In genomic region chr20:3902041-3902440, GRCh38 we compare ENCODE assay signal across 12 cellular contexts. TPM values are rescaled to one million over a fixed set of nuclear protein-coding genes. Genes with fewer than 3 reads are reported as not detected.
DNase-seq lines count a peak whose midpoint lies in the region; ATAC-seq and TF ChIP-seq lines count a peak whose summit lies in the region.
"Had no signal": no experiment of that assay in that cellular context is flagged by ENCODE, and none has a peak within 500 bp of the region (broad histone marks: within the 10 kb centered on the region; RNA-seq: fewer than 3 reads in every experiment).

No MANE protein-coding gene starts in this region.

- H3K27me3 Mint-ChIP-seq in activated CD4-positive, alpha-beta T cell treated with anti-CD3 and anti-CD28 coated beads, Interleukin-2, amount 10 ng/mL, durations not matched to agents 24 days and 14 days = no peaks in the 10 kb centered on the region
- H3K27me3 Mint-ChIP-seq in immature natural killer cell (ENCODE audit: low read depth in 3 of 3) = peaks cover 0 to 7% (median 0%) of the 10 kb centered on the region in 3 donors
- H3K27me3 Mint-ChIP-seq in stimulated activated memory B cell treated with anti-CD40 and anti-IgM and Interleukin-4, amounts not matched to agents 10 μg/mL and 1 μg/mL and 100 μg/mL, for 72 hours = no peaks in the 10 kb centered on the region

- ATAC-seq in stimulated activated memory B cell treated with anti-CD40 and anti-IgM and Interleukin-4, amounts not matched to agents 10 μg/mL and 1 μg/mL and 100 μg/mL, for 72 hours = no peak
- no peak for ATAC-seq in activated CD4-positive, CD25-positive, alpha-beta regulatory T cell treated with anti-CD3 and anti-CD28 coated beads, Interleukin-2, amount 50 U/mL, for 24 hours
- ATAC-seq in GM19395 (IDR thresholded peaks at IDR 0.05; ENCODE audit: unreplicated experiment) = no peak

- peaks cover 47% of the 10 kb centered on the region for H3K4me1 Mint-ChIP-seq in activated CD4-positive, alpha-beta T cell treated with anti-CD3 and anti-CD28 coated beads, Interleukin-2, amount 10 ng/mL, durations not matched to agents 24 days and 14 days
- peaks cover 78 to 88% of the 10 kb centered on the region in 2 donors for H3K4me1 Mint-ChIP-seq in immature natural killer cell
- H3K4me1 Mint-ChIP-seq in stimulated activated memory B cell treated with anti-CD40 and anti-IgM and Interleukin-4, amounts not matched to agents 10 μg/mL and 1 μg/mL and 100 μg/mL, for 72 hours = peaks cover 82% of the 10 kb centered on the region

- no peak for TF ChIP-seq CTCF in WI38 (IDR thresholded peaks at IDR 0.05; ENCODE audit: low read depth, low read length)

- H3K4me3 ChIP-seq in WI38 (ENCODE audit: low read depth, low read length) = peak overlapping the region; percentile 27; the same call in 1 of the 2 replicates

- H3K4me3 Mint-ChIP-seq in activated CD4-positive, alpha-beta T cell treated with anti-CD3 and anti-CD28 coated beads, Interleukin-2, amount 10 ng/mL, durations not matched to agents 24 days and 14 days = no peak overlapping the region
- peak overlapping the region in 3 of 5 donors; percentile 35 to 66 (median 51) for H3K4me3 Mint-ChIP-seq in immature natural killer cell
- peak overlapping the region; percentile 17 for H3K4me3 Mint-ChIP-seq in stimulated activated memory B cell treated with anti-CD40 and anti-IgM and Interleukin-4, amounts not matched to agents 10 μg/mL and 1 μg/mL and 100 μg/mL, for 72 hours

- H3K36me3 Mint-ChIP-seq in activated CD4-positive, alpha-beta T cell treated with anti-CD3 and anti-CD28 coated beads, Interleukin-2, amount 10 ng/mL, durations not matched to agents 24 days and 14 days (ENCODE audit: low read depth) = peaks cover 4% of the 10 kb centered on the region
- H3K36me3 Mint-ChIP-seq in immature natural killer cell = no peaks in the 10 kb centered on the region
- H3K36me3 Mint-ChIP-seq in stimulated activated memory B cell treated with anti-CD40 and anti-IgM and Interleukin-4, amounts not matched to agents 10 μg/mL and 1 μg/mL and 100 μg/mL, for 72 hours = peaks cover 8% of the 10 kb centered on the region

- no peak for DNase-seq in activated CD4-positive, alpha-beta T cell treated with anti-CD3 and anti-CD28 coated beads, Interleukin-2, amount 10 ng/mL, durations not matched to agents 24 days and 14 days
- DNase-seq in activated CD4-positive, alpha-beta T cell treated with anti-CD3 and anti-CD28 coated beads for 1 hour = no peak
- no peak for DNase-seq in immature natural killer cell
- DNase-seq in cerebellar nuclear complex (lab: John Stamatoyannopoulos, UW) = no peak
- DNase-seq: activated CD4-positive, alpha-beta T cell treated with anti-CD3 and anti-CD28 coated beads for 4 hours; EL; NCI-H524 treated with DMSO at 0.1 percent for 48 hours; SHP77 treated with DMSO at 0.1 percent for 48 hours had no signal

- peak overlapping the region; percentile 21 for H3K27ac Mint-ChIP-seq in activated CD4-positive, alpha-beta T cell treated with anti-CD3 and anti-CD28 coated beads, Interleukin-2, amount 10 ng/mL, durations not matched to agents 24 days and 14 days
- peak overlapping the region in 5 of 6 donors; percentile 19 to 83 (median 46) for H3K27ac Mint-ChIP-seq in immature natural killer cell
- peak overlapping the region; percentile 51 for H3K27ac Mint-ChIP-seq in stimulated activated memory B cell treated with anti-CD40 and anti-IgM and Interleukin-4, amounts not matched to agents 10 μg/mL and 1 μg/mL and 100 μg/mL, for 72 hours

- no peaks in the 10 kb centered on the region for H3K9me3 Mint-ChIP-seq in activated CD4-positive, alpha-beta T cell treated with anti-CD3 and anti-CD28 coated beads, Interleukin-2, amount 10 ng/mL, durations not matched to agents 24 days and 14 days
- no peaks in the 10 kb centered on the region for H3K9me3 Mint-ChIP-seq in immature natural killer cell
- no peaks in the 10 kb centered on the region for H3K9me3 Mint-ChIP-seq in stimulated activated memory B cell treated with anti-CD40 and anti-IgM and Interleukin-4, amounts not matched to agents 10 μg/mL and 1 μg/mL and 100 μg/mL, for 72 hours

- intact Hi-C loops in activated CD4-positive, alpha-beta T cell treated with anti-CD3 and anti-CD28 coated beads, Interleukin-2, amount 10 ng/mL, durations not matched to agents 24 days and 14 days (cut with micrococcal nuclease) = no loop called here

RNA-seq across cellular contexts. Expression of gene PANK2, which starts 12.9 kb away (rescaled TPM):
- 45.4 and 52.2 TPM in 2 replicates for total RNA-seq in activated CD4-positive, alpha-beta T cell treated with anti-CD3 and anti-CD28 coated beads, Interleukin-2, amount 10 ng/mL, durations not matched to agents 24 days and 14 days
- polyA plus RNA-seq in immature natural killer cell = 10 to 100 TPM; 42.1 to 53.0 (median 44.3) TPM

RNA-seq across cellular contexts. Expression of gene MAVS, which starts 55.4 kb away (rescaled TPM):
- total RNA-seq in activated CD4-positive, alpha-beta T cell treated with anti-CD3 and anti-CD28 coated beads, Interleukin-2, amount 10 ng/mL, durations not matched to agents 24 days and 14 days = 39.3 and 40.2 TPM in 2 replicates
- polyA plus RNA-seq in immature natural killer cell = 1 to 10 TPM; 1.8 to 9.3 (median 2.5) TPM
